12 cellular contexts compared by ENCODE assay signal in the genomic region with DNA sequence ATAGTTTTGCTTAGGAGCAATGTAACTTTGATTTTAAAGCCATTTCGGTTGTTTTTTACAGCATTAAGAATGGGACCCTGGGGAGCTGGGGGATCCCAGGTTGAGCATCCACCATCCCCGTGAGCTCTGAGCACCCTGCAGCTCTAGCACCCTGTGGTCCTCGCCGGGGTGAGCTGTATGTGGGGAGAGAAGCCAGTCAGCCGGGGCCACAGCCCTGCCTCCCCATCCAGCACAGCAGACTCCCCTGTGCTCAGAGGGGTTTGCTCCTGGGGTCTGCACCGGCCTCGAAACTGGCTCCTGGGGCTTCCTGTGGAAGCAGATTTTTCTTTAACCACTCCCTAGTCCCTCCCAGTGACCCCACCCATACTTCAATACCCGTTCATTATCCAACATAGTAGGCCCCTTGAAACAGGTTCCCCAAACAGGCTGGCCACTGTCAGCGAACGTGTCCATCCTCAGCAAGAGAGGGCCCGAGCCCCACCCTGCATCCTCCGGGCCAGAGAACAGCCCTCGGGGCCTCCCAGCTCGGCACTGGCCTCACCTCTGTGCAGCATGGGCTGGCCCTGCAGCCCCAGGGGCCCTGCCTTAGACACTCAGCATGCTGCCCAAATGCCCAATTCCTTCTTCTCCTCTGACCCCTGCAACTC. TPM values are rescaled to one million over a fixed set of nuclear protein-coding genes. Genes with fewer than 3 reads are reported as not detected.
DNase-seq lines count a peak whose midpoint lies in the region; ATAC-seq and TF ChIP-seq lines count a peak whose summit lies in the region.
"Had no signal": no experiment of that assay in that cellular context is flagged by ENCODE, and none has a peak within 500 bp of the region (broad histone marks: within the 10 kb centered on the region; RNA-seq: fewer than 3 reads in every experiment).

No MANE protein-coding gene starts in this region.

- H3K9ac ChIP-seq in HUES64 (ENCODE audit: low read depth, low read length) (peak overlapping the region; percentile 8; the same call in 1 of the 2 replicates), mucosa of stomach (ENCODE audit: low read length) (peak overlapping the region; percentile 61)

- no peaks in the 10 kb centered on the region for H3K27me3 ChIP-seq in HUES64 (ENCODE audit: insufficient read depth, low read length)
- H3K27me3 ChIP-seq in mucosa of stomach (ENCODE audit: control insufficient read depth, insufficient read depth, low read length), result peaks cover 27% of the 10 kb centered on the region
- H3K27me3 ChIP-seq in thoracic aorta (replicated peaks; ENCODE audit: insufficient read depth), result no peaks in the 10 kb centered on the region

- no peaks in the 10 kb centered on the region for H3K9me3 ChIP-seq in HUES64 (ENCODE audit: insufficient read depth, low read depth, low read length)
- no peaks in the 10 kb centered on the region for H3K9me3 ChIP-seq in mucosa of stomach (ENCODE audit: control insufficient read depth, low read length)
- no peaks in the 10 kb centered on the region for H3K9me3 ChIP-seq in thoracic aorta

- TF ChIP-seq CTCF in fibroblast of mammary gland (conservative IDR thresholded peaks at IDR 0.05; ENCODE audit: control insufficient read depth, insufficient read depth, low read depth, low read length) (no peak), thoracic aorta (IDR thresholded peaks at IDR 0.05) (no peak)

- H3K4me3 ChIP-seq in HUES64 (ENCODE audit: low read length) (peak overlapping the region; percentile 24; the same call in 1 of the 2 replicates), fibroblast of mammary gland (ENCODE audit: control insufficient read depth, low read depth, low read length) (peak overlapping the region; percentile 100), mucosa of stomach (ENCODE audit: low read length) (peak overlapping the region; percentile 22), thoracic aorta (peak overlapping the region; percentile 74)

- ATAC-seq in thoracic aorta (ENCODE audit: insufficient number of reproducible peaks, low FRiP score, low read depth), result no peak
- ATAC-seq in GM21515 (IDR thresholded peaks at IDR 0.05; ENCODE audit: unreplicated experiment), result no peak
- ATAC-seq: esophagus mucosa had no signal

- H3K27ac ChIP-seq in HUES64 (ENCODE audit: low read depth, low read length) (no peak overlapping the region), thoracic aorta (peak overlapping the region; percentile 46 to 77)

- 91% methylated on average over 14 of the region's 14 CpGs for WGBS in HUES64

- H3K4me1 ChIP-seq in HUES64 (ENCODE audit: insufficient read depth, low read length), result 0 out of 2 replicates have a peak, but pooled peaks cover 7% of the 10 kb centered on the region
- no peaks in the 10 kb centered on the region for H3K4me1 ChIP-seq in mucosa of stomach (ENCODE audit: control insufficient read depth, insufficient read depth, low read length)
- H3K4me1 ChIP-seq in thoracic aorta (ENCODE audit: control insufficient read depth in 1 of 2, low read depth in 2 of 2), result peaks cover 12 to 56% of the 10 kb centered on the region in 2 donors

- H3K36me3 ChIP-seq in HUES64 (ENCODE audit: insufficient read depth, low read length) (no peaks in the 10 kb centered on the region), mucosa of stomach (ENCODE audit: control insufficient read depth, insufficient read depth, low read length) (no peaks in the 10 kb centered on the region), thoracic aorta (no peaks in the 10 kb centered on the region)

- peak; percentile 21 for DNase-seq in fibroblast of mammary gland (ENCODE audit: low read depth)
- no peak for DNase-seq in thoracic aorta (ENCODE audit: low spot score)
- no peak for DNase-seq in inferior parietal cortex (ENCODE audit: extremely low spot score)
- DNase-seq in NCI-H1092 treated with DMSO at 0.1 percent for 48 hours (lab: John Stamatoyannopoulos, UW), result no peak
- no peak for DNase-seq in epidermal melanocyte (ENCODE audit: insufficient read length, low spot score)
- DNase-seq: CD8-positive, alpha-beta memory T cell; NCI-H345 had no signal

RNA-seq across cellular contexts. Expression of a gene that starts 1.2 kb away (rescaled TPM):
- 2.1 TPM for polyA plus RNA-seq in HUES64 (2013, experiment 1 of 2)
- polyA plus RNA-seq in HUES64 (2013, experiment 2 of 2), result 2.9 TPM
- total RNA-seq in thoracic aorta, result 100 to 1,000 TPM; 118 to 155 TPM
- polyA plus RNA-seq: keratinocyte had no signal

Comparison
In these comparisons a context has a peak if more than half of its experiments do, and no peak if none do; other contexts are left out.
1. H3K4me3 ChIP-seq: peak in every context shown above with its lines; median percentile 100 in fibroblast of mammary gland; 74 in thoracic aorta; 24 in HUES64; 22 in mucosa of stomach.